18 cellular contexts compared by ENCODE assay signal in the genomic region with DNA sequence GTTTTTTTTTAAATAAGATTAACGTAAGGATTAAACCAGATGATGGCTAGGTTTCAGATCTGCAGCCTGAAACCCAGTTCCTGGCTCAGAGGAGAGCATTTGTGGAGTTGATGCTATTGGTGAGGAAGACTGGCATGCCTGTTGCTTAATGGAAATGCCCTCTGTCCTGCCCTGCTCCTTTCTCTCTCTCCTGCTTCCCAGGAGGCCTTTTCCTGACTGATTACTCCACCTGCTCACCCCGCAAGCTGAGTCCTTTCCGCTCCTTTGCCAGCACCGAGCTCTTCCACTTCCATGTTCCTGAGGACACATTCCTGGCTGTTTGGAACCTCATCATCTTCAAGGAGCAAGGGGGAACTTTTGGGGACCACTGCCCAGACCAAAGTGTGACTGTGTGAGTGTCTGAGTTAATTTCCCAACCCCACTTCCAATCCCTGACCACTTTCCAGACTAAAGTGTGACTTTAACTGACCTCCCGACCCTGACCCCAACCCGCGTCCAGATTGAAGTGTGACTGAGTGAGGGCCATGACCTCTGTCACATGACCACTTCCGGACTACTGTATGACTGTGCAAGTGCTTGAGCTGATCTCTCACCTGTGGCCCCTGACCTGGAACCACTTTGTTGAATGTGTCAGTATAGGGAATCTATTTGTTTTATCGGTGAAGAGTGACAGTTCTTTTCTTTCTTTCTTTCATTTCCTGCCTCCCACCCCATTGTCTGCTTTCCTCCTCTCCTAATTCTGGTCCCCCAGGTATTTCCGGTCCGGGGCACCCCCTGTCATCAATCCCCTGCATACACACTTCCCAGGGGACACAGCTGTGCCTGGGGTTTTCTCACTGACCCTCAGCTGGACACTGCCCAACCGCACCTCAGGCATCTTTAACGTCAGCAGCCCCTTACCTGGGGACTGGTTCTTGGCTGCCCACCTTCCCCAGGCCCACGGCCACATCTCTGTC. TPM values are rescaled to one million over a fixed set of nuclear protein-coding genes. Genes with fewer than 3 reads are reported as not detected.
DNase-seq lines count a peak whose midpoint lies in the region; ATAC-seq and TF ChIP-seq lines count a peak whose summit lies in the region.
"Had no signal": no experiment of that assay in that cellular context is flagged by ENCODE, and none has a peak within 500 bp of the region (broad histone marks: within the 10 kb centered on the region; RNA-seq: fewer than 3 reads in every experiment).

No MANE protein-coding gene starts in this region.

- H3K4me3 ChIP-seq in heart right ventricle, result no peak overlapping the region
- H3K4me3 ChIP-seq in endodermal cell (ENCODE audit: low read length), result no peak overlapping the region

- intact Hi-C loops in cardiac septum (cut with DNase I) (loop anchor here (5.0 kb wide), 1 partner anchor 38 kb away; a partner anchor contains a TSS), heart right ventricle (cut with DNase I) (loop anchor here in 1 of 10 donors (5.0 kb wide), 1 partner anchor 38 kb away; a partner anchor contains a TSS)

- H3K36me3 Mint-ChIP-seq in brain (peaks cover 9% of the 10 kb centered on the region), nephron progenitor cell (ENCODE audit: low read depth) (peaks cover 16% of the 10 kb centered on the region), endodermal cell (ENCODE audit: low read depth) (no peaks in the 10 kb centered on the region)
- H3K36me3 Mint-ChIP-seq: natural killer cell had no signal

- no peak overlapping the region for H3K9ac ChIP-seq in endodermal cell (ENCODE audit: extremely low read depth, low read length, poor library complexity, severe bottlenecking)

- H3K27ac Mint-ChIP-seq in brain, result peak overlapping the region in 4 of 5 experiments; percentile 15 to 95 (median 42)
- H3K27ac Mint-ChIP-seq in nephron progenitor cell, result peak overlapping the region; percentile 87
- H3K27ac Mint-ChIP-seq in endodermal cell, result no peak overlapping the region
- H3K27ac Mint-ChIP-seq: T-helper 2 cell treated with Interferon-gamma antibody and Interleukin-4, amounts not matched to agents 5 μg/mL and 100 μg/mL, for 36 hours had no signal

- H3K27me3 ChIP-seq in heart right ventricle, result peaks cover 0 to 31% (median 0%) of the 10 kb centered on the region in 7 donors
- H3K27me3 ChIP-seq in endodermal cell (ENCODE audit: control insufficient read depth, insufficient read depth, low read length, poor library complexity, severe bottlenecking), result no peaks in the 10 kb centered on the region

- H3K27me3 Mint-ChIP-seq in brain (no peaks in the 10 kb centered on the region), nephron progenitor cell (ENCODE audit: low read depth, poor library complexity) (peaks cover 22% of the 10 kb centered on the region), endodermal cell (ENCODE audit: insufficient read depth) (peaks cover 20% of the 10 kb centered on the region)
- H3K27me3 Mint-ChIP-seq: activated CD4-positive, alpha-beta T cell treated with anti-CD3 and anti-CD28 coated beads, Interleukin-2, amount 10 ng/mL, durations not matched to agents 7 days and 5 days had no signal

- WGBS in heart right ventricle, 2 donors, result 85% methylated on average over 14 of the region's 14 CpGs
- WGBS in endodermal cell (ENCODE audit: insufficient coverage in 1 of 2, insufficient read length in 1 of 2), 2 experiments, result 92 to 98% methylated on average over 8 to 14 of the region's 14 CpGs

- H3K9me3 ChIP-seq in heart right ventricle, result no peaks in the 10 kb centered on the region
- H3K9me3 ChIP-seq in endodermal cell (ENCODE audit: control insufficient read depth, low read length), result no peaks in the 10 kb centered on the region

- peak; percentile 39 for DNase-seq in cardiac septum (ENCODE audit: low spot score)
- no peak for DNase-seq in heart right ventricle
- no peak for DNase-seq in nephron progenitor cell
- no peak for DNase-seq in endodermal cell
- no peak for DNase-seq in stimulated activated naive CD4-positive, alpha-beta T cell treated with Interleukin-2 at 50 U/mL for 16 hours (lab: John Stamatoyannopoulos, UW)
- no peak for DNase-seq in NCI-H1694 (lab: John Stamatoyannopoulos, UW)
- DNase-seq in amniotic stem cell (lab: John Stamatoyannopoulos, UW), result no peak
- DNase-seq: activated T-cell treated with anti-CD3 and anti-CD28 coated beads, Interleukin-2, amount 50 U/mL, for 4 hours; natural killer cell; stimulated activated CD4-positive, alpha-beta T cell treated with anti-CD3 and anti-CD28 coated beads, Interleukin-2, amount 100 ng/mL, for 48 hours had no signal

- no peaks in the 10 kb centered on the region for H3K9me3 Mint-ChIP-seq in brain
- no peaks in the 10 kb centered on the region for H3K9me3 Mint-ChIP-seq in nephron progenitor cell
- no peaks in the 10 kb centered on the region for H3K9me3 Mint-ChIP-seq in endodermal cell
- H3K9me3 Mint-ChIP-seq: activated CD4-positive, alpha-beta T cell treated with anti-CD3 and anti-CD28 coated beads, Interleukin-2, amount 10 ng/mL, durations not matched to agents 7 days and 5 days; activated T-cell treated with anti-CD3 and anti-CD28 coated beads, Interleukin-2, amount 50 U/mL, for 4 hours; natural killer cell; T-helper 2 cell treated with Interferon-gamma antibody and Interleukin-4, amounts not matched to agents 5 μg/mL and 100 μg/mL, for 36 hours had no signal

- peak overlapping the region in 1 of 5 experiments; percentile 37 for H3K4me3 Mint-ChIP-seq in brain
- peak overlapping the region; percentile 10 for H3K4me3 Mint-ChIP-seq in nephron progenitor cell
- H3K4me3 Mint-ChIP-seq in endodermal cell, result no peak overlapping the region
- H3K4me3 Mint-ChIP-seq: activated CD4-positive, alpha-beta T cell treated with anti-CD3 and anti-CD28 coated beads, Interleukin-2, amount 10 ng/mL, durations not matched to agents 7 days and 5 days; activated T-cell treated with anti-CD3 and anti-CD28 coated beads, Interleukin-2, amount 50 U/mL, for 4 hours; natural killer cell; T-helper 2 cell treated with Interferon-gamma antibody and Interleukin-4, amounts not matched to agents 5 μg/mL and 100 μg/mL, for 36 hours had no signal

- H3K36me3 ChIP-seq in heart right ventricle, result peaks cover 0 to 11% (median 0%) of the 10 kb centered on the region in 9 donors
- H3K36me3 ChIP-seq in endodermal cell (ENCODE audit: control insufficient read depth, insufficient read depth, low read length), result no peaks in the 10 kb centered on the region

- peak overlapping the region in 3 of 10 donors; percentile 8 to 12 (median 11) for H3K27ac ChIP-seq in heart right ventricle
- H3K27ac ChIP-seq in endodermal cell (ENCODE audit: low read depth, low read length), result no peak overlapping the region
- H3K27ac ChIP-seq: HL-60 had no signal

- H3K4me1 Mint-ChIP-seq in brain (peaks cover 55% of the 10 kb centered on the region), nephron progenitor cell (peaks cover 65% of the 10 kb centered on the region), endodermal cell (peaks cover 6% of the 10 kb centered on the region)

- ATAC-seq in heart right ventricle, result no peak
- ATAC-seq: activated T-cell treated with anti-CD3 and anti-CD28 coated beads, Interleukin-2, amount 50 U/mL, for 4 hours had no signal

- TF ChIP-seq CTCF in heart right ventricle (IDR thresholded peaks at IDR 0.05) (no peak), brain (conservative IDR thresholded peaks at IDR 0.05) (no peak), nephron progenitor cell (IDR thresholded peaks at IDR 0.05) (no peak), endodermal cell (conservative IDR thresholded peaks at IDR 0.05) (no peak)

- peaks cover 4 to 47% (median 42%) of the 10 kb centered on the region in 9 donors for H3K4me1 ChIP-seq in heart right ventricle
- H3K4me1 ChIP-seq in endodermal cell (ENCODE audit: control insufficient read depth, insufficient read depth, low read length), result no peaks in the 10 kb centered on the region

RNA-seq across cellular contexts. Expression of a gene that starts 5.5 kb away (rescaled TPM):
- total RNA-seq in cardiac septum, result 22.0 TPM
- 10 to 100 TPM; 13.6 to 22.9 (median 20.5) TPM for total RNA-seq in heart right ventricle
- 1 to 10 TPM; 6.7 to 8.0 TPM for polyA plus RNA-seq in heart right ventricle
- 47.7 TPM for polyA plus RNA-seq in brain (ENCODE audit: insufficient read depth, low read depth, low replicate concordance)
- total RNA-seq in endodermal cell, result 10 to 100 TPM; 12.8 to 18.3 TPM
- polyA plus RNA-seq in endodermal cell (2013, experiment 1 of 2), result 29.5 TPM
- polyA plus RNA-seq in endodermal cell (2013, experiment 2 of 2), result 26.0 TPM

RNA-seq across cellular contexts. Expression of a gene that starts 6.0 kb away (rescaled TPM):
- total RNA-seq in cardiac septum (not detected), heart right ventricle (not detected), endodermal cell (under 1 TPM in 1 of 2 donors, not detected in 1; 0.22 TPM)
- polyA plus RNA-seq in heart right ventricle (not detected), brain (ENCODE audit: insufficient read depth, low read depth, low replicate concordance) (not detected)
- polyA plus RNA-seq in endodermal cell (2013, experiment 1 of 2), result 0.32 TPM
- polyA plus RNA-seq in endodermal cell (2013, experiment 2 of 2), result 0.70 TPM
- total RNA-seq: activated CD4-positive, alpha-beta T cell treated with anti-CD3 and anti-CD28 coated beads, Interleukin-2, amount 10 ng/mL, durations not matched to agents 7 days and 5 days; activated T-cell treated with anti-CD3 and anti-CD28 coated beads, Interleukin-2, amount 50 U/mL, for 4 hours; esophagus mucosa; natural killer cell; right cardiac atrium; Right ventricle myocardium inferior had no signal
- polyA plus RNA-seq: right cardiac atrium had no signal

RNA-seq across cellular contexts. Expression of a gene that starts 19.7 kb away (rescaled TPM):
- total RNA-seq in cardiac septum (57.6 TPM), heart right ventricle (10 to 100 TPM; 56.8 to 83.1 (median 76.7) TPM), endodermal cell (10 to 100 TPM; 34.3 to 48.6 TPM)
- polyA plus RNA-seq in heart right ventricle (100 to 1,000 TPM in 1 of 2 donors, 10 to 100 TPM in 1; 69.9 to 120 TPM), brain (ENCODE audit: insufficient read depth, low read depth, low replicate concordance) (172 TPM)
- 68.5 TPM for polyA plus RNA-seq in endodermal cell (2013, experiment 1 of 2)
- polyA plus RNA-seq in endodermal cell (2013, experiment 2 of 2), result 57.9 TPM

RNA-seq across cellular contexts. Expression of a gene that starts 22.5 kb away (rescaled TPM):
- 3.5 TPM for total RNA-seq in cardiac septum
- 1 to 10 TPM in 9 of 10 donors, under 1 TPM in 1; 0.86 to 4.2 (median 2.9) TPM for total RNA-seq in heart right ventricle
- 1 to 10 TPM in 1 of 2 donors, under 1 TPM in 1; 0.84 to 6.0 TPM for polyA plus RNA-seq in heart right ventricle
- 3.3 TPM for polyA plus RNA-seq in brain (ENCODE audit: insufficient read depth, low read depth, low replicate concordance)
- 1 to 10 TPM; 1.2 to 1.4 TPM for total RNA-seq in endodermal cell
- 2.2 TPM for polyA plus RNA-seq in endodermal cell (2013, experiment 1 of 2)
- 1.9 TPM for polyA plus RNA-seq in endodermal cell (2013, experiment 2 of 2)

RNA-seq across cellular contexts. Expression of a gene that starts 35.7 kb away (rescaled TPM):
- total RNA-seq in cardiac septum, result not detected
- total RNA-seq in heart right ventricle, result not detected
- polyA plus RNA-seq in heart right ventricle, result not detected
- not detected for polyA plus RNA-seq in brain (ENCODE audit: insufficient read depth, low read depth, low replicate concordance)
- total RNA-seq in endodermal cell, result not detected
- not detected for polyA plus RNA-seq in endodermal cell (2013, experiment 1 of 2)
- polyA plus RNA-seq in endodermal cell (2013, experiment 2 of 2), result not detected
- total RNA-seq: activated CD4-positive, alpha-beta T cell treated with anti-CD3 and anti-CD28 coated beads, Interleukin-2, amount 10 ng/mL, durations not matched to agents 7 days and 5 days; activated T-cell treated with anti-CD3 and anti-CD28 coated beads, Interleukin-2, amount 50 U/mL, for 4 hours; esophagus mucosa; left colon; natural killer cell; right cardiac atrium; Right ventricle myocardium inferior had no signal
- polyA plus RNA-seq: right cardiac atrium had no signal
